ENCODE assay signal across 9 cellular contexts in the genomic region with DNA sequence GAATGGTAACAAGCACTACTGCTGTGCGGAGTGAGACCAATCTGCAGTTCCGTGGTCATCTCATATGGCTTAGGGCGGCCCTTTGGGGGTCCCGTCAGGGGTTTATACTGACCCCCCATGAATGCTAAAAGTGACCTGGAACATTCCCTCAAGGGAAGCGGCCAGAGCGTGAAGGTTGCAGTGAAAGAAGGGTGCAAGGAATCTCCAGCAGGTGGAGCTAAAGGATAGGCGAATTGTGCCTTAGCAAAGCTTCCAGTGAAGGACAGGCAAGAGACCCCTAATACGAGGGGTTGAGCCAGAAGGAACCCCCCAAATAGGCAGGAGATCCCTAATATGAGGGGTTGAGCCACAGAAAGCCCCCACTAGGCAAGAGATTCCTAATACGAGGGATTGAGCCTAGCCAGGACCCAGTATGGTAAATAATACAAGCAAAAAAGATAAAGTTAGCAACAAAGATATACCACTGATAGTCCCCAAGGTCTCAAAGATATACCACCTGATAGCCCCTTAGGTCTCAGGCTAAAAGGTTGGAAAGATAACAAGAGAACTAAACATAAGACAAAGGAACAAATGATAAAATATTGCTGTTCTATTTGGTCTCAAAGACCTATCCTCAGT. TPM values are rescaled to one million over a fixed set of nuclear protein-coding genes. Genes with fewer than 3 reads are reported as not detected.
DNase-seq lines count a peak whose midpoint lies in the region; ATAC-seq, FAIRE-seq and TF ChIP-seq lines count a peak whose summit lies in the region.
"Had no signal": no experiment of that assay in that cellular context is flagged by ENCODE, and none has a peak within 500 bp of the region (broad histone marks: within the 10 kb centered on the region; RNA-seq: fewer than 3 reads in every experiment).

No MANE protein-coding gene starts in this region.

- H3K27ac Mint-ChIP-seq in natural killer cell treated with Interleukin-12 subunit alpha and Interleukin-12 subunit beta and Interleukin-15 and Interleukin-18, amount 100 ng/mL, for 72 hours: no peak overlapping the region

- H3K27ac ChIP-seq in esophagus squamous epithelium: no peak overlapping the region
- no peak overlapping the region for H3K27ac ChIP-seq in thoracic aorta

- no peaks in the 10 kb centered on the region for H3K27me3 ChIP-seq in BE2C
- no peaks in the 10 kb centered on the region for H3K27me3 ChIP-seq in esophagus squamous epithelium
- H3K27me3 ChIP-seq in thoracic aorta (replicated peaks; ENCODE audit: insufficient read depth): no peaks in the 10 kb centered on the region

- H3K36me3 ChIP-seq in BE2C: no peaks in the 10 kb centered on the region
- peaks cover 0 to under 1% (median 0%) of the 10 kb centered on the region in 3 donors for H3K36me3 ChIP-seq in esophagus squamous epithelium
- H3K36me3 ChIP-seq in thoracic aorta: peaks cover 5% of the 10 kb centered on the region

- H3K9me3 Mint-ChIP-seq in natural killer cell treated with Interleukin-12 subunit alpha and Interleukin-12 subunit beta and Interleukin-15 and Interleukin-18, amount 100 ng/mL, for 72 hours: no peaks in the 10 kb centered on the region

- H3K4me1 ChIP-seq in BE2C: no peaks in the 10 kb centered on the region
- peaks cover 4 to 36% (median 9%) of the 10 kb centered on the region in 3 donors for H3K4me1 ChIP-seq in esophagus squamous epithelium
- no peaks in the 10 kb centered on the region for H3K4me1 ChIP-seq in thoracic aorta (ENCODE audit: control insufficient read depth in 1 of 2, low read depth in 2 of 2)

- no peak overlapping the region for H3K4me3 ChIP-seq in BE2C (ENCODE audit: low read depth, low read length)
- H3K4me3 ChIP-seq in esophagus squamous epithelium: no peak overlapping the region
- no peak overlapping the region for H3K4me3 ChIP-seq in thoracic aorta

- TF ChIP-seq CTCF in BE2C (IDR thresholded peaks at IDR 0.05; ENCODE audit: low read depth, low read length) (peak; percentile 80), esophagus squamous epithelium (IDR thresholded peaks at IDR 0.05) (peak; percentile 30 to 86 (median 75)), thoracic aorta (IDR thresholded peaks at IDR 0.05) (peak; percentile 77)

- peaks cover 5% of the 10 kb centered on the region for H3K36me3 Mint-ChIP-seq in natural killer cell treated with Interleukin-12 subunit alpha and Interleukin-12 subunit beta and Interleukin-15 and Interleukin-18, amount 100 ng/mL, for 72 hours

- DNase-seq in BE2C: peak; percentile 46
- peak; percentile 42 for DNase-seq in H54 (ENCODE audit: insufficient read length, low spot score)
- DNase-seq in NCI-H748 (lab: John Stamatoyannopoulos, UW; ENCODE audit: unreplicated experiment): peak; percentile 47
- DNase-seq in activated CD8-positive, alpha-beta memory T cell treated with anti-CD3 and anti-CD28 coated beads, Interleukin-2, amount 50 U/mL, for 4 hours: peak; percentile 51
- no peak for DNase-seq in esophagus squamous epithelium (lab: John Stamatoyannopoulos, UW)
- no peak for DNase-seq in natural killer cell treated with Interleukin-12 subunit alpha and Interleukin-12 subunit beta and Interleukin-15 and Interleukin-18, amount 100 ng/mL, for 72 hours (ENCODE audit: low spot score)
- no peak for DNase-seq in thoracic aorta (ENCODE audit: low spot score)

- peak; percentile 55 to 70 for ATAC-seq in natural killer cell treated with Interleukin-12 subunit alpha and Interleukin-12 subunit beta and Interleukin-15 and Interleukin-18, amount 100 ng/mL, for 72 hours
- ATAC-seq in thoracic aorta (ENCODE audit: insufficient number of reproducible peaks, low FRiP score, low read depth) (no peak), GM18909 (IDR thresholded peaks at IDR 0.05; ENCODE audit: poor library complexity, unreplicated experiment) (no peak)

- intact Hi-C loops in esophagus squamous epithelium (cut with DNase I): loop anchor here (2.0 kb wide), 1 partner anchor 161 kb away; no protein-coding TSS in a partner anchor

- no peaks in the 10 kb centered on the region for H3K27me3 Mint-ChIP-seq in natural killer cell treated with Interleukin-12 subunit alpha and Interleukin-12 subunit beta and Interleukin-15 and Interleukin-18, amount 100 ng/mL, for 72 hours

- H3K9me3 ChIP-seq in BE2C (no peaks in the 10 kb centered on the region), esophagus squamous epithelium (no peaks in the 10 kb centered on the region), thoracic aorta (no peaks in the 10 kb centered on the region)

- peak; percentile 43 for FAIRE-seq in H54 (lab: Jason Lieb, UNC)

- no peak overlapping the region for H3K4me3 Mint-ChIP-seq in natural killer cell treated with Interleukin-12 subunit alpha and Interleukin-12 subunit beta and Interleukin-15 and Interleukin-18, amount 100 ng/mL, for 72 hours

- H3K4me1 Mint-ChIP-seq in natural killer cell treated with Interleukin-12 subunit alpha and Interleukin-12 subunit beta and Interleukin-15 and Interleukin-18, amount 100 ng/mL, for 72 hours (ENCODE audit: low read depth in 2 of 2): peaks cover 0 to 9% of the 10 kb centered on the region in 2 donors

- TF ChIP-seq POLR2A in H54 (IDR thresholded peaks at IDR 0.05; ENCODE audit: low read depth, low read length) (no peak), esophagus squamous epithelium (IDR thresholded peaks at IDR 0.05) (no peak)

- WGBS in esophagus squamous epithelium, 2 donors: 5 to 10% methylated on average over 6 to 9 of the region's 9 CpGs

RNA-seq across cellular contexts. Expression of gene NME6, which starts 27.5 kb away (rescaled TPM):
- 12.2 TPM for polyA plus RNA-seq in BE2C (2012; ENCODE audit: insufficient read depth, insufficient read length, low read depth)
- total RNA-seq in esophagus squamous epithelium (10 to 100 TPM; 25.9 to 30.7 (median 27.2) TPM), thoracic aorta (10 to 100 TPM; 13.7 to 34.2 TPM)
- 10 to 100 TPM; 35.7 to 48.9 TPM for total RNA-seq in natural killer cell treated with Interleukin-12 subunit alpha and Interleukin-12 subunit beta and Interleukin-15 and Interleukin-18, amount 100 ng/mL, for 72 hours

RNA-seq across cellular contexts. Expression of gene ZNF589, which starts 32.8 kb away (rescaled TPM):
- polyA plus RNA-seq in BE2C (2012; ENCODE audit: insufficient read depth, insufficient read length, low read depth): 7.4 TPM
- total RNA-seq in esophagus squamous epithelium: 10 to 100 TPM in 2 of 4 donors, 1 to 10 TPM in 2; 6.4 to 15.6 (median 10.8) TPM
- 10 to 100 TPM; 23.9 to 51.3 TPM for total RNA-seq in natural killer cell treated with Interleukin-12 subunit alpha and Interleukin-12 subunit beta and Interleukin-15 and Interleukin-18, amount 100 ng/mL, for 72 hours
- total RNA-seq in thoracic aorta: 1 to 10 TPM; 8.9 to 9.1 TPM

RNA-seq across cellular contexts. Expression of gene CAMP, which starts 50.4 kb away (rescaled TPM):
- not detected for polyA plus RNA-seq in BE2C (2012; ENCODE audit: insufficient read depth, insufficient read length, low read depth)
- total RNA-seq in esophagus squamous epithelium (under 1 TPM in 1 of 4 donors, not detected in 3; 0.76 TPM), thoracic aorta (not detected)
- total RNA-seq in natural killer cell treated with Interleukin-12 subunit alpha and Interleukin-12 subunit beta and Interleukin-15 and Interleukin-18, amount 100 ng/mL, for 72 hours: not detected

RNA-seq across cellular contexts. Expression of gene SPINK8, which starts 59.8 kb away (rescaled TPM):
- not detected for polyA plus RNA-seq in BE2C (2012; ENCODE audit: insufficient read depth, insufficient read length, low read depth)
- total RNA-seq in esophagus squamous epithelium (not detected), thoracic aorta (not detected)
- not detected for total RNA-seq in natural killer cell treated with Interleukin-12 subunit alpha and Interleukin-12 subunit beta and Interleukin-15 and Interleukin-18, amount 100 ng/mL, for 72 hours
- total RNA-seq: subcutaneous adipose tissue had no signal

Comparison
In these comparisons a context has a peak if more than half of its experiments do, and no peak if none do; other contexts are left out.
1. DNase-seq: peak in BE2C (single experiment), H54 (single experiment), NCI-H748 (single experiment) and activated CD8-positive, alpha-beta memory T cell treated with anti-CD3 and anti-CD28 coated beads, Interleukin-2, amount 50 U/mL, for 4 hours (single experiment); none in esophagus squamous epithelium (single experiment), natural killer cell treated with Interleukin-12 subunit alpha and Interleukin-12 subunit beta and Interleukin-15 and Interleukin-18, amount 100 ng/mL, for 72 hours (single experiment) and thoracic aorta (single experiment).
2. ATAC-seq: peak in natural killer cell treated with Interleukin-12 subunit alpha and Interleukin-12 subunit beta and Interleukin-15 and Interleukin-18, amount 100 ng/mL, for 72 hours (2 of 2); none in thoracic aorta (single experiment) and GM18909 (single experiment).
3. Peak in every context shown above with its lines, with median percentiles within 50 percentile points of each other: CTCF ChIP-seq.